ENCODE assay signal across 2 cellular contexts in the genomic region with DNA sequence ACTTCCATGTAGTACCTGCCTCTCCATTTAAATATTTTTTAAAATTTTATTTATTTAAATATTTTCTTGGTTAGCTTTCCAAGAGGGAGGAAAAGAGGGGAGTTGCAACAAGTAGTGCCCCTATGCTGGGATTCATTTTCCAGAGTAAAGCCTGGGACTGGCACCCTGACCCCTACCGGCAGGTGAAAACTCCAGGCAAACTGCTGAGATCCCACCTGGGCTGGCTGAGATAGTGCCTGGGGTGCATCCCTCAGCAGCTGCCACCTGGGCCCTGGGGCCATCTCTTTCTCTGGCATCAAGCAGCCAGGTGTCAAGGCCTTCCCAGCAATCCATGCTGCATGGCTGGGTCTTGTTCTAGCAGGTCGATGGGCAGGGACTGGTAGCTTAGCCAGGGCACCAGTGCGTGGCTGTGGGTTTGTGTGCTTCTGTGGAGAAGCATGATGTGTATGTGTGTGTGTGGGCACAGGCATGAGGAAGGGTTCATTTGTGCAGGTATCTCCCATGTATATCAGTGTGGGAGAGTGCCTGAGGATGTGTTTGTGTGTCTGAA.
TF ChIP-seq lines count a peak whose summit lies in the region.

No MANE protein-coding gene starts in this region.

TF ChIP-seq in IMR-90, 13 proteins besides CTCF, POLR2A, EP300 and RAD21:
- TF ChIP-seq SMC3 (IDR thresholded peaks at IDR 0.05; ENCODE audit: low read depth, low read length) (no peak), NFE2L2 (IDR thresholded peaks at IDR 0.05; ENCODE audit: low read depth, low read length) (no peak), BHLHE40 (IDR thresholded peaks at IDR 0.05; ENCODE audit: low read depth, low read length) (no peak), MXI1 (IDR thresholded peaks at IDR 0.05; ENCODE audit: borderline replicate concordance, low read depth, low read length) (no peak), CEBPB (IDR thresholded peaks at IDR 0.05; ENCODE audit: low read depth, low read length) (no peak), RFX5 (IDR thresholded peaks at IDR 0.05; ENCODE audit: low read depth, low read length) (no peak)

TF ChIP-seq in H1, 55 proteins besides CTCF, POLR2A, EP300 and RAD21:
- TF ChIP-seq EZH2 (IDR thresholded peaks at IDR 0.05; ENCODE audit: low read depth, low read length, severe bottlenecking) (no peak), SIN3A (conservative IDR thresholded peaks at IDR 0.05 in 1 of 2, IDR thresholded peaks at IDR 0.05 in 1 of 2; ENCODE audit: low read depth in 1 of 2, low read length in 2 of 2) (no peak), BCL11A (IDR thresholded peaks at IDR 0.05; ENCODE audit: low read depth in 2 of 2, low read length in 2 of 2) (no peak), KDM4A (IDR thresholded peaks at IDR 0.05; ENCODE audit: low read depth, low read length, severe bottlenecking) (no peak), FOSL1 (IDR thresholded peaks at IDR 0.05; ENCODE audit: insufficient read depth, low read depth, low read length) (no peak)
- TF ChIP-seq, protein P1, sequence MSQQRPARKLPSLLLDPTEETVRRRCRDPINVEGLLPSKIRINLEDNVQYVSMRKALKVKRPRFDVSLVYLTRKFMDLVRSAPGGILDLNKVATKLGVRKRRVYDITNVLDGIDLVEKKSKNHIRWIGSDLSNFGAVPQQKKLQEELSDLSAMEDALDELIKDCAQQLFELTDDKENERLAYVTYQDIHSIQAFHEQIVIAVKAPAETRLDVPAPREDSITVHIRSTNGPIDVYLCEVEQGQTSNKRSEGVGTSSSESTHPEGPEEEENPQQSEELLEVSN (IDR thresholded peaks at IDR 0.05): no peak
